ENCODE assay signal across 11 cellular contexts in the genomic region with DNA sequence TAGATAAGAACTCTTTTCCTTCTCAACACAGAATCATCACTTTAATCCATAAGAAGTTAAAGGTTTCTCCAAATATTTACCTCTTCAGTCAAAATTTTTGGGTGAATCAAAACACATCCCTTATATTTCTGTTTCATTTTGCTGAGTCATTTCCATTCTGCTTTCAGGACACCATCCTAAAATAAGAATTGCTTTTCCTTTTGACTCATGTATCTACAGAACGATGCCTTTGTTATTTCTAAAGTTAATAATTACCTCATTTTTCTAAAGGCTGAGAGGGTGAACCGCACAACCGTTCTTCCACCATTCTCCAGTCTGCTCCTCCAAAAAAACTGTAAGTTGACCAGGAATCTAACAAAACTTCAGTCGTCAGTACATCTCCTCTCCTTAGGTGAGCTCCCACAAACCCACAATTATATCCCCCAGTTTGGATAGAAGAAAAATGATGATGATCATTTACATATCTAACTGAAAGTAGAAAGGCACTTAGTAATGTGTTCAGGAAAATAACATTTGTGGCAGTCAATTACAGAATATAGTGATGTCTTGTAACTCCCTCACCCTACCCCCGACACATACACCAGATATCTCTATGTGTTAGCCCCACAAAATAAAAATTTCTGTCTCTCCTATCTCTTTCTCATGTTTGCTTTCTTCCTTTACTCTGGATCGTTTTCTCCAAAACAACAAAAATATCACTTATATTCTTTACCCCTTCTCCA.
DNase-seq lines count a peak whose midpoint lies in the region; ATAC-seq and TF ChIP-seq lines count a peak whose summit lies in the region.
"Had no signal": no experiment of that assay in that cellular context is flagged by ENCODE, and none has a peak within 500 bp of the region (broad histone marks: within the 10 kb centered on the region; RNA-seq: fewer than 3 reads in every experiment).

No MANE protein-coding gene starts in this region.

- peaks cover 1% of the 10 kb centered on the region for H3K9me3 Mint-ChIP-seq in activated naive CD4-positive, alpha-beta T cell treated with anti-CD3 and anti-CD28 coated beads for 36 hours

- H4K20me1 ChIP-seq in PC-3 (ENCODE audit: low read length) = no peaks in the 10 kb centered on the region

- BruUV-seq in PC-3 (replicated peaks; lab: Mats Ljungman, UMichigan) = no TSS peak

- no peaks in the 10 kb centered on the region for H3K27me3 Mint-ChIP-seq in activated naive CD4-positive, alpha-beta T cell treated with anti-CD3 and anti-CD28 coated beads for 36 hours (ENCODE audit: low read depth)

- H3K4me3 Mint-ChIP-seq in activated naive CD4-positive, alpha-beta T cell treated with anti-CD3 and anti-CD28 coated beads for 36 hours = no peak overlapping the region

- H3K36me3 ChIP-seq in liver (ENCODE audit: control insufficient read depth in 4 of 4, insufficient read depth in 3 of 4, low read depth in 1 of 4, low read length in 3 of 4) = no peaks in the 10 kb centered on the region
- no peaks in the 10 kb centered on the region for H3K36me3 ChIP-seq in PC-3 (ENCODE audit: low read depth, low read length)
- no peaks in the 10 kb centered on the region for H3K36me3 ChIP-seq in heart right ventricle

- H3K9ac ChIP-seq in liver (ENCODE audit: low read depth in 1 of 2, low read length in 2 of 2) (no peak overlapping the region), PC-3 (ENCODE audit: low read length) (no peak overlapping the region)

- H3K4me3 ChIP-seq in liver (ENCODE audit: low read depth in 1 of 3, low read length in 3 of 3) = peak overlapping the region in 1 of 3 donors; percentile 20
- H3K4me3 ChIP-seq in PC-3 (ENCODE audit: low read length) = no peak overlapping the region
- H3K4me3 ChIP-seq in heart right ventricle = no peak overlapping the region

- H3K27me3 ChIP-seq in liver (ENCODE audit: control insufficient read depth in 4 of 4, insufficient read depth in 4 of 4, low read length in 3 of 4) (no peaks in the 10 kb centered on the region), PC-3 (ENCODE audit: low read length) (no peaks in the 10 kb centered on the region), heart right ventricle (no peaks in the 10 kb centered on the region)

- no peak overlapping the region for H2AFZ ChIP-seq in PC-3 (ENCODE audit: low read length)

- CTCF ChIA-PET in PC-3 (lab: Charles Lee) = no interaction called here
- CTCF ChIA-PET in activated naive CD4-positive, alpha-beta T cell treated with anti-CD3 and anti-CD28 coated beads for 36 hours (lab: Charles Lee) = interaction anchor here (0.6 kb wide), 1 partner anchor 599 kb away, joined by 3 read pairs; no protein-coding TSS in a partner anchor

- ATAC-seq in GM18907 (IDR thresholded peaks at IDR 0.05; ENCODE audit: unreplicated experiment) (peak; percentile 97), HG02571 (IDR thresholded peaks at IDR 0.05; ENCODE audit: unreplicated experiment) (peak; percentile 93), HG03442 (IDR thresholded peaks at IDR 0.05; ENCODE audit: unreplicated experiment) (peak; percentile 92), PC-3 (no peak), heart right ventricle (no peak)
- ATAC-seq: HCT116 had no signal

- H3K79me2 ChIP-seq in PC-3 (ENCODE audit: low read length) = no peaks in the 10 kb centered on the region

- no peak overlapping the region for H3K27ac ChIP-seq in liver (ENCODE audit: low read depth in 1 of 2, low read length in 2 of 2)
- H3K27ac ChIP-seq in PC-3 (ENCODE audit: low read length) = no peak overlapping the region
- H3K27ac ChIP-seq in heart right ventricle = no peak overlapping the region
- H3K27ac ChIP-seq: RWPE1 had no signal

- H3K27ac Mint-ChIP-seq in activated naive CD4-positive, alpha-beta T cell treated with anti-CD3 and anti-CD28 coated beads for 36 hours = no peak overlapping the region

- no peak for TF ChIP-seq CTCF in liver (IDR thresholded peaks at IDR 0.05; ENCODE audit: low read depth, low read length, missing input control)
- TF ChIP-seq CTCF in PC-3 (conservative IDR thresholded peaks at IDR 0.05; ENCODE audit: low read depth, low read length) = no peak
- no peak for TF ChIP-seq CTCF in heart right ventricle (IDR thresholded peaks at IDR 0.05)

- POLR2A ChIA-PET in PC-3 (lab: Charles Lee; ENCODE audit: unreplicated experiment) = no interaction called here

- WGBS in liver = 44% methylated on average over 6 of the region's 6 CpGs
- WGBS in heart right ventricle, 2 donors = 71 to 72% methylated on average over 6 of the region's 6 CpGs

- no peaks in the 10 kb centered on the region for H3F3A ChIP-seq in PC-3 (ENCODE audit: low read length, unreplicated experiment)

- no peak overlapping the region for H3K4me2 ChIP-seq in PC-3 (ENCODE audit: low read length)

- H3K4me1 ChIP-seq in liver (ENCODE audit: control insufficient read depth in 4 of 4, insufficient read depth in 4 of 4, low read length in 3 of 4) (peaks cover 0 to 3% (median 0%) of the 10 kb centered on the region in 4 donors), PC-3 (ENCODE audit: insufficient read depth, low read length) (no peaks in the 10 kb centered on the region), heart right ventricle (no peaks in the 10 kb centered on the region)

- TF ChIP-seq RAD21 in liver (IDR thresholded peaks at IDR 0.05) = no peak

- H3K4me1 Mint-ChIP-seq in activated naive CD4-positive, alpha-beta T cell treated with anti-CD3 and anti-CD28 coated beads for 36 hours (ENCODE audit: low read depth) = no peaks in the 10 kb centered on the region

- intact Hi-C loops in PC-3 (cut with micrococcal nuclease) (no loop called here), heart right ventricle (cut with DNase I) (no loop called here)
- intact Hi-C loops in activated naive CD4-positive, alpha-beta T cell treated with anti-CD3 and anti-CD28 coated beads for 36 hours (cut with micrococcal nuclease) = no loop called here

- H3K9me3 ChIP-seq in liver (ENCODE audit: control insufficient read depth in 4 of 4, low read length in 3 of 4) = no peaks in the 10 kb centered on the region
- no peaks in the 10 kb centered on the region for H3K9me3 ChIP-seq in PC-3 (ENCODE audit: low read length)
- peaks cover 0 to 9% (median 0%) of the 10 kb centered on the region in 11 donors for H3K9me3 ChIP-seq in heart right ventricle

- DNase-seq in PC-3 (no peak), heart right ventricle (no peak), NCI-H524 treated with DMSO at 0.1 percent for 48 hours (lab: John Stamatoyannopoulos, UW) (no peak)
- DNase-seq in activated naive CD4-positive, alpha-beta T cell treated with anti-CD3 and anti-CD28 coated beads for 36 hours = no peak
- DNase-seq: activated CD4-positive, alpha-beta T cell treated with anti-CD3 and anti-CD28 coated beads for 1 hour had no signal

- H3K9me2 ChIP-seq in PC-3 (replicated peaks; ENCODE audit: low read length) = no peaks in the 10 kb centered on the region

- H3K36me3 Mint-ChIP-seq in activated naive CD4-positive, alpha-beta T cell treated with anti-CD3 and anti-CD28 coated beads for 36 hours (ENCODE audit: low read depth) = no peaks in the 10 kb centered on the region

TF ChIP-seq in liver, 16 proteins besides CTCF, POLR2A, EP300 and RAD21:
- TF ChIP-seq, protein P1, sequence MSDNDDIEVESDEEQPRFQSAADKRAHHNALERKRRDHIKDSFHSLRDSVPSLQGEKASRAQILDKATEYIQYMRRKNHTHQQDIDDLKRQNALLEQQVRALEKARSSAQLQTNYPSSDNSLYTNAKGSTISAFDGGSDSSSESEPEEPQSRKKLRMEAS (IDR thresholded peaks at IDR 0.05) = no peak
- peak; percentile 45 for TF ChIP-seq YY1 (IDR thresholded peaks at IDR 0.05)

Comparison
In these comparisons a context has a peak if more than half of its experiments do, and no peak if none do; other contexts are left out.
1. ATAC-seq: peak in GM18907 (single experiment), HG02571 (single experiment) and HG03442 (single experiment); none in PC-3 (single experiment) and heart right ventricle (0 of 8).